1 cellular context compared by ENCODE assay signal in genomic region chr17:34386343-34386924, GRCh38.
TF ChIP-seq lines count a peak whose summit lies in the region.

No MANE protein-coding gene starts in this region.

TF ChIP-seq in endothelial cell of umbilical vein, 7 proteins besides CTCF, POLR2A, EP300 and RAD21:
- no peak for TF ChIP-seq FOS (IDR thresholded peaks at IDR 0.05; ENCODE audit: borderline replicate concordance, insufficient read depth, low read length)
- no peak for TF ChIP-seq EZH2 (IDR thresholded peaks at IDR 0.05; ENCODE audit: borderline replicate concordance, low read depth, low read length, severe bottlenecking)
- no peak for TF ChIP-seq GATA2 (IDR thresholded peaks at IDR 0.05; ENCODE audit: insufficient read depth, insufficient read length, low read depth, low read length)
- no peak for TF ChIP-seq MYC (IDR thresholded peaks at IDR 0.05; ENCODE audit: low read depth, low read length)
- TF ChIP-seq MAX (IDR thresholded peaks at IDR 0.05; ENCODE audit: insufficient read depth, insufficient read length): no peak
- TF ChIP-seq JUN (IDR thresholded peaks at IDR 0.05; ENCODE audit: borderline replicate concordance, insufficient read depth, insufficient read length, low read depth): no peak
- TF ChIP-seq POLR2AphosphoS5 (IDR thresholded peaks at IDR 0.05; ENCODE audit: insufficient read depth, low read depth, low read length): no peak
